In genomic region chr19:1171755-1172352, GRCh38 we compare ENCODE assay signal across 8 cellular contexts. TPM values are rescaled to one million over a fixed set of nuclear protein-coding genes. Genes with fewer than 3 reads are reported as not detected.
DNase-seq lines count a peak whose midpoint lies in the region; ATAC-seq, FAIRE-seq and TF ChIP-seq lines count a peak whose summit lies in the region.

No MANE protein-coding gene starts in this region.

- no peak for DNase-seq in CD4-positive, alpha-beta memory T cell
- DNase-seq in NCI-H526 (lab: John Stamatoyannopoulos, UW): peak; percentile 49 to 69
- no peak for DNase-seq in neuronal stem cell (ENCODE audit: low spot score)
- no peak for DNase-seq in left colon
- no peak for DNase-seq in activated effector memory CD4-positive, alpha-beta T cell treated with Interleukin-2 at 50 U/mL for 16 hours
- DNase-seq in GM12892 (ENCODE audit: insufficient read length): no peak
- DNase-seq in GOT3 (lab: John Stamatoyannopoulos, UW): no peak

- H3K14ac ChIP-seq in neuronal stem cell (ENCODE audit: low read length): peak overlapping the region; percentile 71

- no peak for TF ChIP-seq POLR2A in GM12892 (IDR thresholded peaks at IDR 0.05; ENCODE audit: low read depth, low read length)

- H3K4me2 ChIP-seq in neuronal stem cell (ENCODE audit: insufficient read depth, low read length, poor library complexity, severe bottlenecking): peak overlapping the region; percentile 91

- intact Hi-C loops in CD4-positive, alpha-beta memory T cell (cut with micrococcal nuclease): loop anchor here (5.0 kb wide), 1 partner anchor 70 kb away; the partner anchor contains the start of gene GPX4
- intact Hi-C loops in dendritic cell treated with granulocyte-macrophage colony-stimulating factor and Interleukin-4, amounts not matched to agents 40 ng/mL and 50 ng/mL, for 4 days (cut with micrococcal nuclease): loop anchor here (5.0 kb wide), 1 partner anchor 40 kb away; no protein-coding TSS in a partner anchor
- intact Hi-C loops in left colon (cut with DNase I, micrococcal nuclease): no loop called here

- H2BK15ac ChIP-seq in neuronal stem cell (ENCODE audit: low read length): no peak overlapping the region

- no peak overlapping the region for H4K8ac ChIP-seq in neuronal stem cell (ENCODE audit: low read depth, low read length)

- no peaks in the 10 kb centered on the region for H3K27me3 Mint-ChIP-seq in CD4-positive, alpha-beta memory T cell
- no peaks in the 10 kb centered on the region for H3K27me3 Mint-ChIP-seq in dendritic cell treated with granulocyte-macrophage colony-stimulating factor and Interleukin-4, amounts not matched to agents 40 ng/mL and 50 ng/mL, for 4 days

- no peaks in the 10 kb centered on the region for H3K36me3 ChIP-seq in CD4-positive, alpha-beta memory T cell (ENCODE audit: insufficient read depth, low read length)
- H3K36me3 ChIP-seq in neuronal stem cell (replicated peaks in 1 of 2; ENCODE audit: control insufficient read depth in 2 of 2, insufficient read depth in 2 of 2, low read length in 2 of 2): peaks cover 5 to 17% of the 10 kb centered on the region in 2 donors

- peak overlapping the region; percentile 90 for H2BK5ac ChIP-seq in neuronal stem cell (ENCODE audit: low read length)

- H3K4ac ChIP-seq in neuronal stem cell (ENCODE audit: low read length): peak overlapping the region; percentile 66

- H2BK120ac ChIP-seq in neuronal stem cell (ENCODE audit: low read depth, low read length): peak overlapping the region; percentile 91

- peak overlapping the region; percentile 96 for H2AK5ac ChIP-seq in neuronal stem cell (ENCODE audit: low read depth, low read length)

- H3K27me3 ChIP-seq in CD4-positive, alpha-beta memory T cell (ENCODE audit: insufficient read depth, low read length): no peaks in the 10 kb centered on the region
- no peaks in the 10 kb centered on the region for H3K27me3 ChIP-seq in neuronal stem cell (ENCODE audit: control insufficient read depth in 3 of 3, insufficient read depth in 3 of 3, low read depth in 1 of 3, low read length in 3 of 3)

- peaks cover 18 to 40% (median 27%) of the 10 kb centered on the region in 4 donors for H3K4me1 Mint-ChIP-seq in CD4-positive, alpha-beta memory T cell
- peaks cover 75% of the 10 kb centered on the region for H3K4me1 Mint-ChIP-seq in dendritic cell treated with granulocyte-macrophage colony-stimulating factor and Interleukin-4, amounts not matched to agents 40 ng/mL and 50 ng/mL, for 4 days (ENCODE audit: low read depth)

- H3K4me3 Mint-ChIP-seq in CD4-positive, alpha-beta memory T cell: peak overlapping the region; percentile 61 to 90 (median 76)
- peak overlapping the region; percentile 98 for H3K4me3 Mint-ChIP-seq in dendritic cell treated with granulocyte-macrophage colony-stimulating factor and Interleukin-4, amounts not matched to agents 40 ng/mL and 50 ng/mL, for 4 days

- CTCF ChIA-PET in CD4-positive, alpha-beta memory T cell (lab: Charles Lee; ENCODE audit: partially characterized antibody): no interaction called here

- peak overlapping the region; percentile 57 for H3K18ac ChIP-seq in neuronal stem cell (ENCODE audit: low read length)

- peak overlapping the region; percentile 54 for H3K9ac ChIP-seq in neuronal stem cell (ENCODE audit: low read depth, low read length, poor library complexity)

- no peak overlapping the region for H3K27ac ChIP-seq in CD4-positive, alpha-beta memory T cell (ENCODE audit: low read depth, low read length)
- H3K27ac ChIP-seq in neuronal stem cell (replicated peaks; ENCODE audit: low read length): no peak overlapping the region

- peaks cover 42% of the 10 kb centered on the region for H3K4me1 ChIP-seq in CD4-positive, alpha-beta memory T cell (ENCODE audit: insufficient read depth, low read length)
- peaks cover 15 to 19% of the 10 kb centered on the region in 2 donors for H3K4me1 ChIP-seq in neuronal stem cell (ENCODE audit: control insufficient read depth in 2 of 2, insufficient read depth in 1 of 2, low read depth in 1 of 2, low read length in 2 of 2)

- H3K79me1 ChIP-seq in neuronal stem cell (ENCODE audit: low read depth, low read length): peaks cover 33% of the 10 kb centered on the region

- no peak overlapping the region for H2AFZ ChIP-seq in neuronal stem cell (ENCODE audit: low read length)

- H4K91ac ChIP-seq in neuronal stem cell (ENCODE audit: low read depth, low read length, poor library complexity): no peak overlapping the region

- peak overlapping the region; percentile 96 for H3K23ac ChIP-seq in neuronal stem cell (ENCODE audit: low read depth, low read length, poor library complexity)

- no peaks in the 10 kb centered on the region for H3K9me3 ChIP-seq in CD4-positive, alpha-beta memory T cell (ENCODE audit: control insufficient read depth in 1 of 2, low read length in 2 of 2)
- H3K9me3 ChIP-seq in neuronal stem cell (replicated peaks in 1 of 2; ENCODE audit: control insufficient read depth in 2 of 2, insufficient read depth in 1 of 2, low read depth in 1 of 2, low read length in 2 of 2): peaks cover 3 to 7% of the 10 kb centered on the region in 2 donors

- H2BK12ac ChIP-seq in neuronal stem cell (ENCODE audit: low read length): no peak overlapping the region

- peak overlapping the region in 6 of 7 donors; percentile 42 to 97 (median 82) for H3K27ac Mint-ChIP-seq in CD4-positive, alpha-beta memory T cell
- H3K27ac Mint-ChIP-seq in dendritic cell treated with granulocyte-macrophage colony-stimulating factor and Interleukin-4, amounts not matched to agents 40 ng/mL and 50 ng/mL, for 4 days: peak overlapping the region; percentile 99

- no CpG with 5 or more reads among the region's 15 CpGs for WGBS in neuronal stem cell (ENCODE audit: extremely low coverage in 2 of 2, insufficient read length in 2 of 2, insufficient replicate concordance in 1 of 2), 2 donors

- no peak for ATAC-seq in left colon

- peaks cover 10 to 16% of the 10 kb centered on the region in 2 donors for H3K36me3 Mint-ChIP-seq in CD4-positive, alpha-beta memory T cell
- H3K36me3 Mint-ChIP-seq in dendritic cell treated with granulocyte-macrophage colony-stimulating factor and Interleukin-4, amounts not matched to agents 40 ng/mL and 50 ng/mL, for 4 days (ENCODE audit: low read depth): peaks cover 70% of the 10 kb centered on the region

- no peak overlapping the region for H3K4me3 ChIP-seq in CD4-positive, alpha-beta memory T cell (ENCODE audit: low read length in 2 of 2)
- H3K4me3 ChIP-seq in neuronal stem cell (ENCODE audit: low read length in 2 of 2): peak overlapping the region in 1 of 2 donors; percentile 90

- H3K9me3 Mint-ChIP-seq in CD4-positive, alpha-beta memory T cell: peaks cover 0 to 3% (median 0%) of the 10 kb centered on the region in 8 donors
- H3K9me3 Mint-ChIP-seq in dendritic cell treated with granulocyte-macrophage colony-stimulating factor and Interleukin-4, amounts not matched to agents 40 ng/mL and 50 ng/mL, for 4 days: no peaks in the 10 kb centered on the region

- POLR2A ChIA-PET in CD4-positive, alpha-beta memory T cell (lab: Charles Lee; ENCODE audit: partially characterized antibody): interaction anchor here (1.0 kb wide), 1 partner anchor 59 kb away, joined by 3 read pairs; no protein-coding TSS in a partner anchor

- no peak for FAIRE-seq in GM12892 (lab: Jason Lieb, UNC)

RNA-seq across cellular contexts. Expression of gene SBNO2, which starts 2.2 kb away (rescaled TPM):
- total RNA-seq in CD4-positive, alpha-beta memory T cell: 10 to 100 TPM; 92.6 to 98.6 TPM
- polyA plus RNA-seq in CD4-positive, alpha-beta memory T cell: 1 to 10 TPM in 1 of 2 donors, under 1 TPM in 1; 0.37 to 3.5 TPM
- polyA plus RNA-seq in neuronal stem cell (2013, experiment 1 of 2): 13.3 TPM
- polyA plus RNA-seq in neuronal stem cell (2013, experiment 2 of 2): 13.9 TPM
- 10 to 100 TPM; 58.6 to 71.9 TPM for total RNA-seq in left colon
- 6.4 TPM for polyA plus RNA-seq in GM12892 (2012; ENCODE audit: missing spikeins)

RNA-seq across cellular contexts. Expression of gene STK11, which starts 33.7 kb away (rescaled TPM):
- total RNA-seq in CD4-positive, alpha-beta memory T cell: 100 to 1,000 TPM; 112 to 114 TPM
- polyA plus RNA-seq in CD4-positive, alpha-beta memory T cell: 10 to 100 TPM; 11.0 to 43.5 TPM
- 35.0 TPM for polyA plus RNA-seq in neuronal stem cell (2013, experiment 1 of 2)
- polyA plus RNA-seq in neuronal stem cell (2013, experiment 2 of 2): 34.0 TPM
- 10 to 100 TPM; 71.8 to 91.8 TPM for total RNA-seq in left colon
- 13.8 TPM for polyA plus RNA-seq in GM12892 (2012; ENCODE audit: missing spikeins)

Comparison
In these comparisons a context has a peak if more than half of its experiments do, and no peak if none do; other contexts are left out.
1. DNase-seq: peak in NCI-H526 (2 of 2); none in CD4-positive, alpha-beta memory T cell (0 of 5), neuronal stem cell (single experiment), left colon (0 of 2), activated effector memory CD4-positive, alpha-beta T cell treated with Interleukin-2 at 50 U/mL for 16 hours (single experiment), GM12892 (single experiment) and GOT3 (single experiment).
2. intact Hi-C loops: an anchor here in CD4-positive, alpha-beta memory T cell (5.0 kb wide) and dendritic cell treated with granulocyte-macrophage colony-stimulating factor and Interleukin-4, amounts not matched to agents 40 ng/mL and 50 ng/mL, for 4 days (5.0 kb wide); none called in left colon.